ENCODE assay signal across 1 cellular context in the genomic region with DNA sequence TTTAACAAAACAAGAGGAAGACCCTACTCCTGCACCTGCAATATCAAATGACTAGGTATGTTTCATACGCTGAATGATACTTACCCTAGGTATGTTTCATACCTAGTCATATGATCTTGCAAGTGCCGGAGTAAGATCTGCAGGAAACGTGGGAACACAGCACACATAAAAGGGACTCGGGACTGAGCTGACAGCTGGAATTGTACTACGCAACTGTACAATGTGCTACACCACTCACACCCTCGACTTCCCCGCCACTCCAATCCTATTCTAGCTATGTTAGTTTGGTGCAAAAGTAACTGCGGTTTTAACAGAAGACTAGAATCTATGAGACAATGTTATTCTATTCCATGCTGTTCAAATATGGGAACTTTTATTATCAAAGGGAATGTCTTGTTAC.
TF ChIP-seq lines count a peak whose summit lies in the region.

No MANE protein-coding gene starts in this region.

TF ChIP-seq in HepG2, 621 proteins besides CTCF, POLR2A, EP300 and RAD21:
- no peak for TF ChIP-seq RBAK (CRISPR knock-in tag; IDR thresholded peaks at IDR 0.05)
- TF ChIP-seq, protein P1, sequence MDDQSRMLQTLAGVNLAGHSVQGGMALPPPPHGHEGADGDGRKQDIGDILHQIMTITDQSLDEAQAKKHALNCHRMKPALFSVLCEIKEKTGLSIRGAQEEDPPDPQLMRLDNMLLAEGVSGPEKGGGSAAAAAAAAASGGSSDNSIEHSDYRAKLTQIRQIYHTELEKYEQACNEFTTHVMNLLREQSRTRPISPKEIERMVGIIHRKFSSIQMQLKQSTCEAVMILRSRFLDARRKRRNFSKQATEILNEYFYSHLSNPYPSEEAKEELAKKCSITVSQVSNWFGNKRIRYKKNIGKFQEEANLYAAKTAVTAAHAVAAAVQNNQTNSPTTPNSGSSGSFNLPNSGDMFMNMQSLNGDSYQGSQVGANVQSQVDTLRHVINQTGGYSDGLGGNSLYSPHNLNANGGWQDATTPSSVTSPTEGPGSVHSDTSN (CRISPR knock-in tag; IDR thresholded peaks at IDR 0.05; ENCODE audit: borderline replicate concordance): no peak
- TF ChIP-seq SSRP1 (CRISPR knock-in tag; IDR thresholded peaks at IDR 0.05): no peak
- TF ChIP-seq ZNF230 (CRISPR knock-in tag; IDR thresholded peaks at IDR 0.05): no peak
- TF ChIP-seq ZNF670 (CRISPR knock-in tag; IDR thresholded peaks at IDR 0.05; ENCODE audit: borderline replicate concordance): no peak
- no peak for TF ChIP-seq SMARCC2 (IDR thresholded peaks at IDR 0.05)
- TF ChIP-seq CBX1 (IDR thresholded peaks at IDR 0.05; ENCODE audit: low read depth): no peak
- TF ChIP-seq ZKSCAN8 (CRISPR knock-in tag; IDR thresholded peaks at IDR 0.05; ENCODE audit: borderline replicate concordance): no peak
- TF ChIP-seq ATF1 (CRISPR knock-in tag; IDR thresholded peaks at IDR 0.05): no peak
